In the genomic region with DNA sequence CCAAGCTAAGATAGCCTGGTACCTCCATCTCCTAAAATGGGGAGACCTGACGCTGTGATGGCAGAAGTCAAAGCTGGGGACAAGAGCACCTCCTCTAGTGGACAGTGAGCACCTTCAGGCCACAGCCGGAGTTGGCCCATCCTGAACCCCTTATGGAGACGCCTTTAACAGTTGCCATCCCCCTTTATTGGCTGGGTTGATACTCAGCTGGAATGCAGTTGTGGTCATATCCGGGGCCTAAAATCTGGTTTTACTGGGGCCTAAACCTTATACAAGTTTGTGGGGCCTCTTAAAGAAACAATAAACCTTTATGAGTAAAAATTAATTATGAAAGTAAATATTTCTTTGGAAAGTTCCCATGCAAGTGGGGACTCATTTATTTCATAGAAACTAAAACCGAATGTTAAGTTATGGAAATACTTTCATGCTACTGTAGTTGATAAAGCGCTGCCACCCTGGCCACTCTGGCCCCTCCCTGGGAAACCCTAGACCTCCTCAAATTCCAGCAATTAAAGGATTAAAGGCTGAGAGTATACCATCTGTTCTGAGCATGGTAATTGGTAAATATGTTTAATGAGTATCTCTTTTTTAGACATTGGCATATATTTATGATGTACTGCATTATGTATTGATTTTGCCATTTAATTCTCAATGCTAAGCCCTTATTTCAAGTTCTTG, we compare ENCODE assay signal across 13 cellular contexts.
"Had no signal": no experiment of that assay in that cellular context is flagged by ENCODE, and none has a peak within 500 bp of the region (broad histone marks: within the 10 kb centered on the region; RNA-seq: fewer than 3 reads in every experiment).

No MANE protein-coding gene starts in this region.

- DNase-seq: activated CD4-positive, alpha-beta T cell treated with anti-CD3 and anti-CD28 coated beads, Interleukin-2, amount 50 U/mL, for 1 hour; activated naive CD4-positive, alpha-beta T cell treated with Interleukin-2 at 50 U/mL for 16 hours; aorta; cerebellar nuclear complex; dermis blood vessel endothelial cell; effector memory CD8-positive, alpha-beta T cell; heart right ventricle; left cardiac atrium; sigmoid colon had no signal

- H3K36me3 ChIP-seq: breast epithelium, gastroesophageal sphincter, heart right ventricle, sigmoid colon had no signal

- H3K79me2 ChIP-seq: parathyroid adenoma had no signal

- H3K27ac ChIP-seq: breast epithelium, epithelial cell of prostate, gastroesophageal sphincter, parathyroid adenoma, sigmoid colon had no signal

- H3K4me3 ChIP-seq: breast epithelium, gastroesophageal sphincter, heart right ventricle, sigmoid colon had no signal

- H3K9ac ChIP-seq: parathyroid adenoma had no signal

- H3K27me3 ChIP-seq: breast epithelium, gastroesophageal sphincter, heart right ventricle, sigmoid colon had no signal

- H2AFZ ChIP-seq: parathyroid adenoma had no signal

- H3K9me3 ChIP-seq: breast epithelium, gastroesophageal sphincter, heart right ventricle, sigmoid colon had no signal
